Comparison of ENCODE assay signal across 18 cellular contexts in the genomic region with DNA sequence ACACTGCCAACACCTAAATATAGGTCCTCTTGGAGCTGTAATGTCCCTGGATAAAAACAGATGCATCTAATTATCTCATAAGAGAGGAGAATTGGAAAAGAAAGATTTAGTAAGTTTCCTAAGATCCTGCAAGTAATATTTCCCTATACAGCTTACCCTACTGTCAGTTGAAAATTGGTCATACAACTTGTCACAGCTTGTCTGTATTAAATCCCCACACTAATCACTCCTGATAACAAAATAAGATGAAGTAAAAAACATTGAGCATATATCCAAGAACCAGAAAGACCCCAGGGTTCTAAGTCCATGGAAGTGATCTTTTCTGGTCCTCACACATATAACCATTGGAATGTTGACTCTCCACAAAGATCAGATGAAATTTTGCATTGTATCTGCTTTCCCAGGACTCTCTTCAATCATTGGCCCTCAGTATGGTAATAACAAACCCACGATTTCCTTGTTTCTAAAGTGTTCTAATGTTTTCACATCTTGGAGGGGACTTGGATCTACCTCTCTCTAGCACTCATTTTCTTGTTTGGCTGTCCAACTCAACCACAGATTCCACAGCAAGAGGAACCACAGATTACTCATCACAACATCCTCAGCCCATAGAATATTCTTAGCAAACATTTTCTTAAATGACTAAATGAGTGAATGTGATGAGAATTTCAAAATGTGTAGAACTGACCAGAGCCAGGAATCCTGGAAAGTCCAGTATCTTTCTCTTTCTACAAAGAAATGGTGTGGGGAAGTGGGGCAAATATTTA.
DNase-seq lines count a peak whose midpoint lies in the region; ATAC-seq, FAIRE-seq and TF ChIP-seq lines count a peak whose summit lies in the region.
"Had no signal": no experiment of that assay in that cellular context is flagged by ENCODE, and none has a peak within 500 bp of the region (broad histone marks: within the 10 kb centered on the region; RNA-seq: fewer than 3 reads in every experiment).

No MANE protein-coding gene starts in this region.

- peak; percentile 91 for ATAC-seq in foreskin keratinocyte

- intact Hi-C loops in MCF 10A (cut with micrococcal nuclease) (no loop called here), breast epithelium (cut with DNase I; ENCODE audit: low total_unique reads) (no loop called here)

- H3K27ac ChIP-seq in breast epithelium (no peak overlapping the region), foreskin keratinocyte (peak overlapping the region; percentile 40)
- H3K27ac ChIP-seq: 22Rv1; BLaER1 treated with 17β-estradiol and CSF1 and Interleukin-3, amounts not matched to agents 10 nM and 100 nM; Peyer's patch had no signal

- no peaks in the 10 kb centered on the region for H3K27me3 Mint-ChIP-seq in MCF 10A (ENCODE audit: insufficient read depth, unreplicated experiment)

- in situ Hi-C loops in GM13977 (cut with MboI; ENCODE audit: low pct_unique_long_range_greater_than_20kb, low sequenced_read_pairs, unreplicated experiment): no loop called here

- DNase-seq in MCF 10A (ENCODE audit: unreplicated experiment) (peak; percentile 31), breast epithelium (ENCODE audit: low spot score in 2 of 2) (no peak), astrocyte of the hippocampus (ENCODE audit: low read depth, low spot score) (peak; percentile 39), foreskin keratinocyte (peak; percentile 32 to 74), urothelium cell line (ENCODE audit: low spot score) (peak; percentile 33), AML-193 (lab: John Stamatoyannopoulos, UW) (no peak), GM13977 (ENCODE audit: low spot score) (no peak), GDM1 (lab: John Stamatoyannopoulos, UW) (no peak)
- DNase-seq: DMS 273 treated with DMSO at 0.1 percent for 48 hours, NCI-H1092 treated with DMSO at 0.1 percent for 48 hours, NCI-H187, NCI-H446 treated with DMSO at 0.1 percent for 48 hours, NCI-H82, Peyer's patch, SIG-M5 had no signal

- H3K36me3 ChIP-seq in breast epithelium: no peaks in the 10 kb centered on the region
- H3K36me3 ChIP-seq: BLaER1 treated with 17β-estradiol and CSF1 and Interleukin-3, amounts not matched to agents 10 nM and 100 nM; HAP-1; Peyer's patch had no signal

- H3K4me1 ChIP-seq in breast epithelium: no peaks in the 10 kb centered on the region
- H3K4me1 ChIP-seq in foreskin keratinocyte: peaks cover 11% of the 10 kb centered on the region
- H3K4me1 ChIP-seq: HAP-1, Peyer's patch had no signal

- H3K27me3 ChIP-seq in breast epithelium (no peaks in the 10 kb centered on the region), foreskin keratinocyte (no peaks in the 10 kb centered on the region)
- H3K27me3 ChIP-seq: Peyer's patch had no signal

- no peak for TF ChIP-seq POLR2A in breast epithelium (IDR thresholded peaks at IDR 0.05)

- H3K9me3 ChIP-seq in breast epithelium: peaks cover 0 to 3% of the 10 kb centered on the region in 2 donors
- H3K9me3 ChIP-seq: HAP-1 had no signal

- TF ChIP-seq CTCF in MCF 10A (IDR thresholded peaks at IDR 0.05; ENCODE audit: unreplicated experiment) (no peak), breast epithelium (IDR thresholded peaks at IDR 0.05) (no peak), foreskin keratinocyte (conservative IDR thresholded peaks at IDR 0.05) (no peak), GM13977 (IDR thresholded peaks at IDR 0.05; ENCODE audit: extremely low read depth, insufficient read depth, missing control alignments) (no peak)

- H3K36me3 Mint-ChIP-seq in MCF 10A (ENCODE audit: insufficient read depth, unreplicated experiment): no peaks in the 10 kb centered on the region

- no TSS peak for BruUV-seq in MCF 10A (replicated peaks; lab: Mats Ljungman, UMichigan)

- POLR2A ChIA-PET in MCF 10A (lab: Yijun Ruan, JAX): no interaction called here

- no peaks in the 10 kb centered on the region for H3K9me3 Mint-ChIP-seq in MCF 10A (ENCODE audit: unreplicated experiment)

- no peak overlapping the region for H3K4me3 Mint-ChIP-seq in MCF 10A (ENCODE audit: unreplicated experiment)

- CTCF ChIA-PET in MCF 10A (lab: Yijun Ruan, JAX): interaction anchor here (0.7 kb wide), 1 partner anchor 470 kb away, joined by 3 read pairs; no protein-coding TSS in a partner anchor

- H3K27ac Mint-ChIP-seq in MCF 10A (ENCODE audit: low read depth, unreplicated experiment): no peak overlapping the region

- no peak for FAIRE-seq in urothelium cell line (lab: Jason Lieb, UNC)

- H3K4me3 ChIP-seq in breast epithelium: no peak overlapping the region
- H3K4me3 ChIP-seq: BLaER1 treated with 17β-estradiol and CSF1 and Interleukin-3, amounts not matched to agents 10 nM and 100 nM; HAP-1; Peyer's patch had no signal

- peaks cover 8% of the 10 kb centered on the region for H3K4me1 Mint-ChIP-seq in MCF 10A (ENCODE audit: insufficient read depth, unreplicated experiment)

Comparison
In these comparisons a context has a peak if more than half of its experiments do, and no peak if none do; other contexts are left out.
1. DNase-seq: peak in MCF 10A (single experiment), astrocyte of the hippocampus (single experiment), foreskin keratinocyte (2 of 2) and urothelium cell line (single experiment); none in breast epithelium (0 of 2), AML-193 (0 of 2), GM13977 (single experiment) and GDM1 (single experiment).